Comparison of ENCODE assay signal across 8 cellular contexts in the genomic region with DNA sequence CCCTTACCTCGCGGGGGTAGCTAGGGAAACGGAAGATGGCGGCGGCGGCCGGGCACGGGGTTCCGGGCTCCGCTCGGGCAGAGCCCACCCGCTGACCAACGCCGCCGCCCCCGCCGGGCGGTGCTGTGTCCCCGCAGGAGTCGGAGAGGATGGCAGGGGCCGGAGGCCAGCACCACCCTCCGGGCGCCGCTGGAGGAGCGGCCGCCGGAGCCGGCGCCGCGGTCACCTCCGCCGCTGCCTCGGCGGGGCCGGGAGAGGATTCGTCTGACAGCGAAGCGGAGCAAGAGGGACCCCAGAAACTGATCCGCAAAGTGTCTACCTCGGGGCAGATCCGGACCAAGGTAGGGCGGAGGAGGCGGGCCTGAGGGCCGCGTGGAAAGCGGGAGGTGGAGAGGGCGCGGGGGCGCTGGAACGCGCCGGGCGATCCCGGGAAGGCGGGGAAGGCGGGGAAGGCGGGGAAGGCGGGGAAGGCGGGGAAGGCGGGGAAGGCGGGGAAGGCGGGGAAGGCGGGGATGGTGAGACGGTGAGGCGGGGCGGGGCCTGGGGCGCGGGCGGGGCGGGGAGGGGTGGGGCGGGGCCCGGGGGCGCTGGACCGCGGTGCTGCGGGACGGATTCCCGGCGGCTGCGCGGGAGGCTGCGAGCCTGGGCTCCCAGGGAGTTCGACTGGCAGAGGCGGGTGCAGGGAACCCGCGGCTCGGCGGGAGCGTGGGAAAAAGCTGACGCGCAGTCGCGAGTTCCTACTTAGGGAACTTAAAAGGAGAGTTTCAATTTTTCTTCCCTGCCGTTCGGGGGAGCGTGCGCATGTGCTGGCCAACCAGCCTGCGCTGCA. TPM values are rescaled to one million over a fixed set of nuclear protein-coding genes. Genes with fewer than 3 reads are reported as not detected.
DNase-seq lines count a peak whose midpoint lies in the region; ATAC-seq lines count a peak whose summit lies in the region.

A gene with protein sequence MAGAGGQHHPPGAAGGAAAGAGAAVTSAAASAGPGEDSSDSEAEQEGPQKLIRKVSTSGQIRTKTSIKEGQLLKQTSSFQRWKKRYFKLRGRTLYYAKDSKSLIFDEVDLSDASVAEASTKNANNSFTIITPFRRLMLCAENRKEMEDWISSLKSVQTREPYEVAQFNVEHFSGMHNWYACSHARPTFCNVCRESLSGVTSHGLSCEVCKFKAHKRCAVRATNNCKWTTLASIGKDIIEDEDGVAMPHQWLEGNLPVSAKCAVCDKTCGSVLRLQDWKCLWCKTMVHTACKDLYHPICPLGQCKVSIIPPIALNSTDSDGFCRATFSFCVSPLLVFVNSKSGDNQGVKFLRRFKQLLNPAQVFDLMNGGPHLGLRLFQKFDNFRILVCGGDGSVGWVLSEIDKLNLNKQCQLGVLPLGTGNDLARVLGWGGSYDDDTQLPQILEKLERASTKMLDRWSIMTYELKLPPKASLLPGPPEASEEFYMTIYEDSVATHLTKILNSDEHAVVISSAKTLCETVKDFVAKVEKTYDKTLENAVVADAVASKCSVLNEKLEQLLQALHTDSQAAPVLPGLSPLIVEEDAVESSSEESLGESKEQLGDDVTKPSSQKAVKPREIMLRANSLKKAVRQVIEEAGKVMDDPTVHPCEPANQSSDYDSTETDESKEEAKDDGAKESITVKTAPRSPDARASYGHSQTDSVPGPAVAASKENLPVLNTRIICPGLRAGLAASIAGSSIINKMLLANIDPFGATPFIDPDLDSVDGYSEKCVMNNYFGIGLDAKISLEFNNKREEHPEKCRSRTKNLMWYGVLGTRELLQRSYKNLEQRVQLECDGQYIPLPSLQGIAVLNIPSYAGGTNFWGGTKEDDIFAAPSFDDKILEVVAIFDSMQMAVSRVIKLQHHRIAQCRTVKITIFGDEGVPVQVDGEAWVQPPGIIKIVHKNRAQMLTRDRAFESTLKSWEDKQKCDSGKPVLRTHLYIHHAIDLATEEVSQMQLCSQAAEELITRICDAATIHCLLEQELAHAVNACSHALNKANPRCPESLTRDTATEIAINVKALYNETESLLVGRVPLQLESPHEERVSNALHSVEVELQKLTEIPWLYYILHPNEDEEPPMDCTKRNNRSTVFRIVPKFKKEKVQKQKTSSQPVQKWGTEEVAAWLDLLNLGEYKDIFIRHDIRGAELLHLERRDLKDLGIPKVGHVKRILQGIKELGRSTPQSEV (plus strand): TSS at position 24 of the 829 bp plus-strand sequence. CDS start 126 bp downstream, at position 150.

- ATAC-seq in GM21825 (IDR thresholded peaks at IDR 0.05; ENCODE audit: unreplicated experiment) (peak; percentile 46), left cardiac atrium (peak; percentile 91 to 92), GM18858 (IDR thresholded peaks at IDR 0.05; ENCODE audit: unreplicated experiment) (no peak)

- intact Hi-C loops in left cardiac atrium (cut with DNase I) (loop anchor here in 1 of 2 donors (5.0 to 10.0 kb wide), 2 partner anchors 56 to 382 kb away; no protein-coding TSS in a partner anchor), posterior cingulate gyrus (cut with DNase I) (loop anchor here (1.0 to 10.0 kb wide), 4 partner anchors 9 to 594 kb away; a partner anchor contains a TSS)

- peak; percentile 69 for DNase-seq in ELF-1 (ENCODE audit: low read depth, low spot score)
- DNase-seq in Kasumi-1 (lab: John Stamatoyannopoulos, UW), result peak; percentile 57 to 66
- peak; percentile 59 for DNase-seq in T follicular helper cell (ENCODE audit: low read depth)
- peak in 54 of 56 donors; percentile 11 to 80 (median 58) for DNase-seq in amygdala (lab: John Stamatoyannopoulos, UW)
- DNase-seq in left cardiac atrium, result peak; percentile 85
- peak; percentile 59 to 96 (median 74) for DNase-seq in posterior cingulate gyrus

RNA-seq across cellular contexts. Expression of the gene that starts here (rescaled TPM):
- 1 to 10 TPM; 4.0 to 8.8 TPM for total RNA-seq in left cardiac atrium
